In genomic region chr19:9819590-9819898, GRCh38 we compare ENCODE assay signal across 1 cellular context.
A peak's percentile ranks its signal among the peaks of the same experiment; 100 is the strongest.
TF ChIP-seq lines count a peak whose summit lies in the region.

No MANE protein-coding gene starts in this region.

TF ChIP-seq in H1, 55 proteins besides CTCF, POLR2A, EP300 and RAD21:
- TF ChIP-seq TAF1 (IDR thresholded peaks at IDR 0.05; ENCODE audit: low read depth, low read length) (0 out of 2 replicates have a peak, but pooled peaks have one; percentile 31), YY1 (IDR thresholded peaks at IDR 0.05; ENCODE audit: low read depth, low read length) (peak; percentile 59; the same call in 1 of the 2 replicates), SIN3A (conservative IDR thresholded peaks at IDR 0.05 in 1 of 2, IDR thresholded peaks at IDR 0.05 in 1 of 2; ENCODE audit: low read depth in 1 of 2, low read length in 2 of 2) (0 out of 4 replicates have a peak, but pooled peaks have one; percentile 28 to 36), CREB1 (IDR thresholded peaks at IDR 0.05) (no peak), TCF12 (IDR thresholded peaks at IDR 0.05; ENCODE audit: low read depth, low read length) (no peak), RFX5 (IDR thresholded peaks at IDR 0.05; ENCODE audit: borderline replicate concordance, low read depth, low read length) (0 out of 2 replicates have a peak, but pooled peaks have one; percentile 39), TBP (IDR thresholded peaks at IDR 0.05; ENCODE audit: low read depth, low read length) (peak; percentile 20; the same call in 1 of the 2 replicates), EZH2 (IDR thresholded peaks at IDR 0.05; ENCODE audit: low read depth, low read length, severe bottlenecking) (no peak), JUN (IDR thresholded peaks at IDR 0.05; ENCODE audit: low read depth, low read length) (no peak), SP1 (IDR thresholded peaks at IDR 0.05; ENCODE audit: low read depth, low read length) (peak; percentile 85)
